ENCODE assay signal across 9 cellular contexts in the genomic region with DNA sequence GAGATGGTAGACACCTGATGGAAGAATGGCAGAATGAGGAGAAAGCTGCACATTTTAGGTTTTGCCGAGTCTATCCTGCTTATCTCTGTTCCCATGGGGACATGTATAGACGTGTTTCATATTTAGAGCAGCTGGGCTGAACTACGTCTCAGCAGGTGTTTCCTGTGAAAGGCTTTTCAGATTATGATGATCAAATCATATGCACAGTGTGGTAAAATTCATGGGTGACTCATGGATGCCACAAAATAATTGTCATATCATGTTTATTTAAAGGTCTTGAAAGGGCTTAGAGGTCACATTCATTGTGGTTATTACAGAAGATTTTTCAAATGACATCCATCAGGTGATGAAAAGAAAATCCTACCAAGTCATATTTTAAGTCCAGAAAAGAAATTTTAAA.
A peak's percentile ranks its signal among the peaks of the same experiment; 100 is the strongest.
DNase-seq lines count a peak whose midpoint lies in the region; ATAC-seq and FAIRE-seq lines count a peak whose summit lies in the region.
"Had no signal": no experiment of that assay in that cellular context is flagged by ENCODE, and none has a peak within 500 bp of the region (broad histone marks: within the 10 kb centered on the region; RNA-seq: fewer than 3 reads in every experiment).

No MANE protein-coding gene starts in this region.

- intact Hi-C loops in posterior cingulate gyrus (cut with DNase I), result loop anchor here (10.0 kb wide), 1 partner anchor 1898 kb away; no protein-coding TSS in a partner anchor

- peak; percentile 40 for DNase-seq in DMS153 (lab: John Stamatoyannopoulos, UW)
- peak; percentile 70 for DNase-seq in urothelium cell line (ENCODE audit: low spot score)
- DNase-seq in activated CD8-positive, alpha-beta memory T cell treated with anti-CD3 and anti-CD28 coated beads, Interleukin-2, amount 50 U/mL, for 4 hours, result no peak
- no peak for DNase-seq in nucleus accumbens (lab: John Stamatoyannopoulos, UW)
- DNase-seq in posterior cingulate gyrus, result no peak

- peak; percentile 30 for FAIRE-seq in urothelium cell line (lab: Jason Lieb, UNC)
- FAIRE-seq: H1 had no signal

- ATAC-seq in GM19351 (IDR thresholded peaks at IDR 0.05; ENCODE audit: unreplicated experiment) (peak; percentile 90), HG03280 (IDR thresholded peaks at IDR 0.05; ENCODE audit: unreplicated experiment) (peak; percentile 82)
- peak; percentile 94 to 96 for ATAC-seq in activated CD4-positive, CD25-positive, alpha-beta regulatory T cell treated with anti-CD3 and anti-CD28 coated beads, Interleukin-2, amount 50 U/mL, for 24 hours

Comparison
In these comparisons a context has a peak if more than half of its experiments do, and no peak if none do; other contexts are left out.
1. DNase-seq: peak in DMS153 (single experiment) and urothelium cell line (single experiment); none in activated CD8-positive, alpha-beta memory T cell treated with anti-CD3 and anti-CD28 coated beads, Interleukin-2, amount 50 U/mL, for 4 hours (single experiment), nucleus accumbens (0 of 56) and posterior cingulate gyrus (0 of 10).
2. Peak in every context shown above with its lines, with median percentiles within 50 percentile points of each other: ATAC-seq.